Comparison of ENCODE assay signal across 8 cellular contexts in genomic region chr17:31842416-31843381, GRCh38. TPM values are rescaled to one million over a fixed set of nuclear protein-coding genes. Genes with fewer than 3 reads are reported as not detected.
DNase-seq lines count a peak whose midpoint lies in the region; ATAC-seq and TF ChIP-seq lines count a peak whose summit lies in the region.

No MANE protein-coding gene starts in this region.

- peak; percentile 99 for TF ChIP-seq CTCF in left ventricle myocardium inferior (IDR thresholded peaks at IDR 0.05; ENCODE audit: borderline replicate concordance)
- peak; percentile 97 for TF ChIP-seq CTCF in progenitor cell of endocrine pancreas (IDR thresholded peaks at IDR 0.05; ENCODE audit: unreplicated experiment)

- no peaks in the 10 kb centered on the region for H3K4me1 Mint-ChIP-seq in progenitor cell of endocrine pancreas (ENCODE audit: low read depth)

- peak overlapping the region; percentile 52 for H3K4me3 ChIP-seq in left ventricle myocardium inferior

- H3K9me3 Mint-ChIP-seq in progenitor cell of endocrine pancreas (ENCODE audit: low read depth): no peaks in the 10 kb centered on the region

- H3K9me3 ChIP-seq in left ventricle myocardium inferior (replicated peaks): no peaks in the 10 kb centered on the region

- no peaks in the 10 kb centered on the region for H3K27me3 ChIP-seq in left ventricle myocardium inferior (ENCODE audit: low read depth)

- H3K36me3 ChIP-seq in left ventricle myocardium inferior: no peaks in the 10 kb centered on the region

- no peak overlapping the region for H3K27ac Mint-ChIP-seq in progenitor cell of endocrine pancreas

- H3K27me3 Mint-ChIP-seq in progenitor cell of endocrine pancreas: peaks cover 7% of the 10 kb centered on the region

- ATAC-seq in HG03565 (IDR thresholded peaks at IDR 0.05; ENCODE audit: unreplicated experiment): no peak

- no peak overlapping the region for H3K4me3 Mint-ChIP-seq in progenitor cell of endocrine pancreas (ENCODE audit: low read depth)

- H3K36me3 Mint-ChIP-seq in progenitor cell of endocrine pancreas (ENCODE audit: insufficient read depth): no peaks in the 10 kb centered on the region

- H3K27ac ChIP-seq in left ventricle myocardium inferior (replicated peaks): peak overlapping the region; percentile 67

- intact Hi-C loops in left ventricle myocardium inferior (cut with micrococcal nuclease): loop anchor here (5.0 to 10.0 kb wide), 2 partner anchors 285 to 408 kb away; no protein-coding TSS in a partner anchor

- peak; percentile 63 for DNase-seq in GDM1 (lab: John Stamatoyannopoulos, UW)
- peak; percentile 70 for DNase-seq in NCI-H1105 (lab: John Stamatoyannopoulos, UW)
- peak; percentile 61 for DNase-seq in SW480 (ENCODE audit: low spot score)
- DNase-seq in amniotic epithelial cell (ENCODE audit: low read depth): peak; percentile 66
- DNase-seq in left ventricle myocardium inferior: peak; percentile 57
- peak; percentile 69 for DNase-seq in progenitor cell of endocrine pancreas (ENCODE audit: low spot score, unreplicated experiment)
- DNase-seq in ureter (ENCODE audit: low spot score): peak; percentile 74

- peaks cover 28% of the 10 kb centered on the region for H3K4me1 ChIP-seq in left ventricle myocardium inferior

RNA-seq across cellular contexts. Expression of gene COPRS, which starts 16.3 kb away (rescaled TPM):
- total RNA-seq in left ventricle myocardium inferior: 52.5 TPM
- total RNA-seq in progenitor cell of endocrine pancreas: 33.6 and 37.8 TPM in 2 replicates
- total RNA-seq in ureter: 24.3 TPM

RNA-seq across cellular contexts. Expression of gene UTP6, which starts 58.8 kb away (rescaled TPM):
- total RNA-seq in left ventricle myocardium inferior (32.0 TPM), progenitor cell of endocrine pancreas (83.6 and 87.5 TPM in 2 replicates), ureter (60.2 TPM)
